24 cellular contexts compared by ENCODE assay signal in the genomic region with DNA sequence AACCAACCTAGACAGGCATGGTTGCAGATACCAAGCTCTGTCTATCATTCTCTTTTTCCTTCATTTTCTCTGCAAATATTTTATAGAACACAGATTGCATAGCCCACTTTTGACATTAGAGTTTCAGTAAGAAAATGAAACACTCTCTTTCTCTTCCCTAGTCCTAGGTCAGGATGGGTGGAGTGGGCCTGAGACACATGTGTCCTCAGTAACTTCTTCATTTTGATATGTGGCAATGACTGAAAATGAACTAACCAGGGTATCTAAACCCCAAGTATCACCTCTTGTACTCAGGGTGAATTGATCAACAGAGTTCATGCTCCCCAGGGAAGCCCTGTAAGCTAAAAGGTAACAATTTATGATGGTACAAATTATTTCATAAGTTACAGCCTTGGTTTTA. TPM values are rescaled to one million over a fixed set of nuclear protein-coding genes. Genes with fewer than 3 reads are reported as not detected.
DNase-seq lines count a peak whose midpoint lies in the region; ATAC-seq, FAIRE-seq and TF ChIP-seq lines count a peak whose summit lies in the region.
"Had no signal": no experiment of that assay in that cellular context is flagged by ENCODE, and none has a peak within 500 bp of the region (broad histone marks: within the 10 kb centered on the region; RNA-seq: fewer than 3 reads in every experiment).

No MANE protein-coding gene starts in this region.

- H3K4me1 ChIP-seq in lower lobe of right lung (no peaks in the 10 kb centered on the region), pancreas (no peaks in the 10 kb centered on the region)

- peak; percentile 43 to 52 for ATAC-seq in lower lobe of right lung
- ATAC-seq in GM21367 (IDR thresholded peaks at IDR 0.05; ENCODE audit: unreplicated experiment) = no peak
- no peak for ATAC-seq in pancreas
- ATAC-seq: GM12878, GM23338, HCT116 had no signal

- FAIRE-seq in pancreas (lab: Jason Lieb, UNC) = no peak
- FAIRE-seq: GM12878, GM19239, HepG2 had no signal

- TF ChIP-seq CTCF in lower lobe of right lung (IDR thresholded peaks at IDR 0.05) (no peak), lower leg skin (IDR thresholded peaks at IDR 0.05) (no peak), pancreas (IDR thresholded peaks at IDR 0.05) (no peak)

- no peak overlapping the region for H3K4me3 ChIP-seq in lower lobe of right lung
- no peak overlapping the region for H3K4me3 ChIP-seq in lower leg skin (ENCODE audit: low read depth, poor library complexity, severe bottlenecking)
- H3K4me3 ChIP-seq in pancreas = no peak overlapping the region
- H3K4me3 ChIP-seq: BLaER1, GM12878, GM23338 had no signal

- no peak for TF ChIP-seq POLR2A in lower leg skin (IDR thresholded peaks at IDR 0.05)

- intact Hi-C loops in lower lobe of right lung (cut with DNase I) = no loop called here
- intact Hi-C loops in lower leg skin (cut with DNase I; ENCODE audit: low total_unique reads) = no loop called here
- intact Hi-C loops in pancreas (cut with DNase I) = no loop called here

- H3K27ac ChIP-seq in lower lobe of right lung (no peak overlapping the region), pancreas (no peak overlapping the region)
- H3K27ac ChIP-seq: BLaER1 had no signal

- H3K36me3 ChIP-seq in lower lobe of right lung = no peaks in the 10 kb centered on the region
- H3K36me3 ChIP-seq in pancreas = no peaks in the 10 kb centered on the region
- H3K36me3 ChIP-seq: BLaER1 had no signal

- no peaks in the 10 kb centered on the region for H3K27me3 ChIP-seq in lower lobe of right lung (ENCODE audit: low read depth)
- H3K27me3 ChIP-seq in pancreas = no peaks in the 10 kb centered on the region
- H3K27me3 ChIP-seq: BLaER1 had no signal

- peak; percentile 35 for DNase-seq in NOMO-1 treated with DMSO at 0.1 percent for 48 hours (lab: John Stamatoyannopoulos, UW; ENCODE audit: unreplicated experiment)
- DNase-seq in NOMO-1 treated with dmso at 0.1 percent for 144 hours (lab: John Stamatoyannopoulos, UW; ENCODE audit: unreplicated experiment) = no peak
- peak; percentile 38 for DNase-seq in MV-4-11 (lab: John Stamatoyannopoulos, UW)
- DNase-seq in lower lobe of right lung = no peak
- no peak for DNase-seq in lower leg skin (ENCODE audit: low spot score in 2 of 2)
- DNase-seq in pancreas = no peak
- DNase-seq: 8988T; CD4-positive, CD25-positive, alpha-beta regulatory T cell; CD8-positive, alpha-beta memory T cell; COR-L47; DMS 273 treated with DMSO at 0.1 percent for 48 hours; DMS53; DND-41; EL; H7; HFFc6 had no signal

- H3K9me3 ChIP-seq in lower lobe of right lung (no peaks in the 10 kb centered on the region), pancreas (no peaks in the 10 kb centered on the region)
- H3K9me3 ChIP-seq: BLaER1 had no signal

RNA-seq across cellular contexts. Expression of gene KYNU, which starts 37.0 kb away (rescaled TPM):
- 30.6 TPM for total RNA-seq in lower lobe of right lung
- total RNA-seq in lower leg skin = 1 to 10 TPM; 1.2 to 6.1 (median 2.6) TPM
- 1 to 10 TPM in 2 of 6 donors, under 1 TPM in 4; 0.12 to 2.6 (median 0.71) TPM for total RNA-seq in pancreas
- polyA plus RNA-seq in pancreas = under 1 TPM; 0.23 to 0.40 TPM
- total RNA-seq: CD4-positive, CD25-positive, alpha-beta regulatory T cell; G401 had no signal
- polyA plus RNA-seq: CD8-positive, alpha-beta memory T cell had no signal

Comparison
In these comparisons a context has a peak if more than half of its experiments do, and no peak if none do; other contexts are left out.
1. DNase-seq: peak in NOMO-1 treated with DMSO at 0.1 percent for 48 hours (single experiment) and MV-4-11 (single experiment); none in NOMO-1 treated with dmso at 0.1 percent for 144 hours (single experiment), lower lobe of right lung (single experiment), lower leg skin (0 of 2) and pancreas (0 of 6).
2. ATAC-seq: peak in lower lobe of right lung (2 of 2); none in GM21367 (single experiment) and pancreas (0 of 4).